ENCODE assay signal across 1 cellular context in the genomic region with DNA sequence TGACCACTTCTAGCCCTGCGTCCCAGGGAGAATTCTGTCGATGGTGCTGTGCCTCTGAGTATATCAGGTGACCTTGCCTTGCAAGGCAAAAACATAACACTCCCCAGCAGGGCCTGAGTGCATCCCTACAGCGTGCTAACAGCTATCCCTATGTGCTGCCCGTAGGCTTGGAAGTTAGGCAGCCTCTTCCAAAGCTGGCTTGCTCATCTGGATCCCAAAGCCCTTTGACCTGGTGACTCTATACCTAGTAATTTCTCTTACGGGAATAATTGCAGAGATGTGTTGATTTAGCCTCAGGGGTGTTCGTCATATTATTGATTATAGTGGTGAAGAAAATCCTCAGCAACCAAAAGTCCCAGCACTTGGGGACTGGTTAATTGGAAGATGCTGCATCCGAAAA.
TF ChIP-seq lines count a peak whose summit lies in the region.

No MANE protein-coding gene starts in this region.

TF ChIP-seq in HEK293T, 16 proteins besides CTCF, POLR2A, EP300 and RAD21:
- no peak for TF ChIP-seq CTBP1 (IDR thresholded peaks at IDR 0.05; ENCODE audit: borderline replicate concordance)
- TF ChIP-seq, protein P1, sequence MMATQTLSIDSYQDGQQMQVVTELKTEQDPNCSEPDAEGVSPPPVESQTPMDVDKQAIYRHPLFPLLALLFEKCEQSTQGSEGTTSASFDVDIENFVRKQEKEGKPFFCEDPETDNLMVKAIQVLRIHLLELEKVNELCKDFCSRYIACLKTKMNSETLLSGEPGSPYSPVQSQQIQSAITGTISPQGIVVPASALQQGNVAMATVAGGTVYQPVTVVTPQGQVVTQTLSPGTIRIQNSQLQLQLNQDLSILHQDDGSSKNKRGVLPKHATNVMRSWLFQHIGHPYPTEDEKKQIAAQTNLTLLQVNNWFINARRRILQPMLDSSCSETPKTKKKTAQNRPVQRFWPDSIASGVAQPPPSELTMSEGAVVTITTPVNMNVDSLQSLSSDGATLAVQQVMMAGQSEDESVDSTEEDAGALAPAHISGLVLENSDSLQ (IDR thresholded peaks at IDR 0.05): no peak
- TF ChIP-seq NFRKB (IDR thresholded peaks at IDR 0.05): no peak
- no peak for TF ChIP-seq SUZ12 (IDR thresholded peaks at IDR 0.05)
- no peak for TF ChIP-seq BHLHE40 (IDR thresholded peaks at IDR 0.05; ENCODE audit: borderline replicate concordance)
- no peak for TF ChIP-seq L3MBTL2 (conservative IDR thresholded peaks at IDR 0.05)
- no peak for TF ChIP-seq HDGF (IDR thresholded peaks at IDR 0.05; ENCODE audit: borderline replicate concordance)
- no peak for TF ChIP-seq ELF4 (IDR thresholded peaks at IDR 0.05)
- TF ChIP-seq ZNF384 (IDR thresholded peaks at IDR 0.05): no peak
- no peak for TF ChIP-seq LEF1 (IDR thresholded peaks at IDR 0.05; ENCODE audit: borderline replicate concordance)
- no peak for TF ChIP-seq FOXA1 (IDR thresholded peaks at IDR 0.05)
- TF ChIP-seq FOXM1 (IDR thresholded peaks at IDR 0.05; ENCODE audit: borderline replicate concordance): no peak
